8 cellular contexts compared by ENCODE assay signal in the genomic region with DNA sequence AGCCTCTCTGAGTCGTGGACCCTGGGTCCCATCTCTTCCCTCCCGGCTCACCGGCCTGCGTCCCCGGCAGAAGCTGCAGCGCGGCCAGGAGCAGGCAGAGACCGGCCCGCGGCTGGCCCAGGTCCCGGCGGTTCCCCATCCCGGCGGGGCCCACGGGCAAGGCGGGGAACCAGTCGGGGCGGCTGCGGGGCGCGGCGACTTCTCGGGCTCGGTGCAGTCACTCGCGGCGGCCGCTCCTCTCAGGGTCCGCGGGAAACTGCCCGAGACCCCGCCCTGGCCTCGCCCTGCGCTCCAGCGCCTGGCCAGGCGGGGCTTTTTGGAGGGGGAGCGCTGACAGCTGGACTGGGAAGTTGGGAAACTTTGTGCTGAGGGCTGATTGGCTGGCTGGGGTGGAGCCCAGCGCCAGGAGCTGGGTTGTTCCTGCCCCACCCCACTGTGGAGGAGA. TPM values are rescaled to one million over a fixed set of nuclear protein-coding genes. Genes with fewer than 3 reads are reported as not detected.
DNase-seq lines count a peak whose midpoint lies in the region; ATAC-seq and TF ChIP-seq lines count a peak whose summit lies in the region.

Gene COL5A3 (minus strand): TSS at position 258 of the 445 bp plus-strand sequence. CDS start 119 bp downstream, at position 139.

- peak within 1 kb of the TSS; percentile 45 to 65 (median 56) for H3K4me3 ChIP-seq in esophagus muscularis mucosa
- H3K4me3 ChIP-seq in naive thymus-derived CD4-positive, alpha-beta T cell (ENCODE audit: low read length): no peak within 1 kb of the TSS

- peaks cover 0 to 97% (median 18%) of the 10 kb centered on the region in 4 donors for H3K27me3 ChIP-seq in esophagus muscularis mucosa
- peaks cover 0 to 19% of the 10 kb centered on the region in 2 donors for H3K27me3 ChIP-seq in naive thymus-derived CD4-positive, alpha-beta T cell (ENCODE audit: control insufficient read depth in 2 of 2, insufficient read depth in 2 of 2, low read length in 2 of 2)

- H3K4me1 Mint-ChIP-seq in stimulated activated naive CD8-positive, alpha-beta T cell treated with anti-CD3 and anti-CD28 coated beads, Interleukin-15, Interleukin-2, amounts not matched to agents 100 ng/mL and 50 ng/mL, for 24 hours (ENCODE audit: low read depth): peaks cover 44% of the 10 kb centered on the region
- peaks cover 42% of the 10 kb centered on the region for H3K4me1 Mint-ChIP-seq in stimulated activated naive CD8-positive, alpha-beta T cell treated with anti-CD3 and anti-CD28 coated beads, Interleukin-15, amount 100 ng/mL, for 72 hours
- H3K4me1 Mint-ChIP-seq in naive thymus-derived CD4-positive, alpha-beta T cell: peaks cover 6 to 30% (median 19%) of the 10 kb centered on the region in 7 donors

- peaks cover 62% of the 10 kb centered on the region for H3K27me3 Mint-ChIP-seq in stimulated activated naive CD8-positive, alpha-beta T cell treated with anti-CD3 and anti-CD28 coated beads, Interleukin-15, Interleukin-2, amounts not matched to agents 100 ng/mL and 50 ng/mL, for 24 hours
- peaks cover 84% of the 10 kb centered on the region for H3K27me3 Mint-ChIP-seq in stimulated activated naive CD8-positive, alpha-beta T cell treated with anti-CD3 and anti-CD28 coated beads, Interleukin-15, amount 100 ng/mL, for 72 hours
- peaks cover 46 to 67% (median 64%) of the 10 kb centered on the region in 5 donors for H3K27me3 Mint-ChIP-seq in naive thymus-derived CD4-positive, alpha-beta T cell

- POLR2A ChIA-PET in naive thymus-derived CD4-positive, alpha-beta T cell (lab: Charles Lee): no interaction called here

- H3K36me3 Mint-ChIP-seq in stimulated activated naive CD8-positive, alpha-beta T cell treated with anti-CD3 and anti-CD28 coated beads, Interleukin-15, Interleukin-2, amounts not matched to agents 100 ng/mL and 50 ng/mL, for 24 hours (ENCODE audit: low read depth): peaks cover 4% of the 10 kb centered on the region
- H3K36me3 Mint-ChIP-seq in naive thymus-derived CD4-positive, alpha-beta T cell: peaks cover 0 to 8% (median 3%) of the 10 kb centered on the region in 5 donors

- TF ChIP-seq POLR2A in esophagus muscularis mucosa (IDR thresholded peaks at IDR 0.05; ENCODE audit: low read depth): no peak

- peaks cover 0 to 6% (median under 1%) of the 10 kb centered on the region in 4 donors for H3K36me3 ChIP-seq in esophagus muscularis mucosa
- no peaks in the 10 kb centered on the region for H3K36me3 ChIP-seq in naive thymus-derived CD4-positive, alpha-beta T cell (ENCODE audit: control insufficient read depth in 2 of 3, insufficient read depth in 3 of 3, low read length in 3 of 3)

- H3K4me1 ChIP-seq in esophagus muscularis mucosa: peaks cover 10 to 55% (median 52%) of the 10 kb centered on the region in 4 donors
- H3K4me1 ChIP-seq in naive thymus-derived CD4-positive, alpha-beta T cell (ENCODE audit: control insufficient read depth in 2 of 2, insufficient read depth in 2 of 2, low read length in 2 of 2): peaks cover 0 to 3% of the 10 kb centered on the region in 2 donors

- WGBS in esophagus muscularis mucosa: no CpG with 5 or more reads among the region's 38 CpGs

- H3K27ac Mint-ChIP-seq in stimulated activated naive CD8-positive, alpha-beta T cell treated with anti-CD3 and anti-CD28 coated beads, Interleukin-15, Interleukin-2, amounts not matched to agents 100 ng/mL and 50 ng/mL, for 24 hours: no peak within 1 kb of the TSS
- H3K27ac Mint-ChIP-seq in stimulated activated naive CD8-positive, alpha-beta T cell treated with anti-CD3 and anti-CD28 coated beads, Interleukin-15, amount 100 ng/mL, for 72 hours: no peak within 1 kb of the TSS
- H3K27ac Mint-ChIP-seq in naive thymus-derived CD4-positive, alpha-beta T cell: peak within 1 kb of the TSS in 3 of 9 donors; percentile 8 to 30 (median 9)

- H3K4me3 Mint-ChIP-seq in stimulated activated naive CD8-positive, alpha-beta T cell treated with anti-CD3 and anti-CD28 coated beads, Interleukin-15, Interleukin-2, amounts not matched to agents 100 ng/mL and 50 ng/mL, for 24 hours: peak within 1 kb of the TSS; percentile 27
- H3K4me3 Mint-ChIP-seq in stimulated activated naive CD8-positive, alpha-beta T cell treated with anti-CD3 and anti-CD28 coated beads, Interleukin-15, amount 100 ng/mL, for 72 hours: peak within 1 kb of the TSS in 1 of 2 donors; percentile 42
- H3K4me3 Mint-ChIP-seq in naive thymus-derived CD4-positive, alpha-beta T cell: peak within 1 kb of the TSS in 8 of 10 donors; percentile 10 to 68 (median 46)

- CTCF ChIA-PET in naive thymus-derived CD4-positive, alpha-beta T cell (lab: Charles Lee): interaction anchor here (0.6 kb wide), 1 partner anchor 206 kb away, joined by 3 read pairs; no protein-coding TSS in a partner anchor

- TF ChIP-seq CTCF in esophagus muscularis mucosa (IDR thresholded peaks at IDR 0.05): no peak

- no peaks in the 10 kb centered on the region for H3K9me3 ChIP-seq in esophagus muscularis mucosa
- H3K9me3 ChIP-seq in naive thymus-derived CD4-positive, alpha-beta T cell (ENCODE audit: control insufficient read depth in 2 of 3, low read length in 3 of 3): no peaks in the 10 kb centered on the region

- no peak for ATAC-seq in stimulated activated naive CD8-positive, alpha-beta T cell treated with anti-CD3 and anti-CD28 coated beads, Interleukin-15, amount 100 ng/mL, for 72 hours
- ATAC-seq in naive thymus-derived CD4-positive, alpha-beta T cell: no peak
- ATAC-seq in HG03571 (IDR thresholded peaks at IDR 0.05; ENCODE audit: unreplicated experiment) (no peak), HG02798 (IDR thresholded peaks at IDR 0.05; ENCODE audit: poor library complexity, unreplicated experiment) (no peak), HG03095 (IDR thresholded peaks at IDR 0.05; ENCODE audit: unreplicated experiment) (no peak)

- intact Hi-C loops in esophagus muscularis mucosa (cut with DNase I): no loop called here
- intact Hi-C loops in naive thymus-derived CD4-positive, alpha-beta T cell (cut with micrococcal nuclease): no loop called here

- H3K9me3 Mint-ChIP-seq in stimulated activated naive CD8-positive, alpha-beta T cell treated with anti-CD3 and anti-CD28 coated beads, Interleukin-15, Interleukin-2, amounts not matched to agents 100 ng/mL and 50 ng/mL, for 24 hours: no peaks in the 10 kb centered on the region
- no peaks in the 10 kb centered on the region for H3K9me3 Mint-ChIP-seq in stimulated activated naive CD8-positive, alpha-beta T cell treated with anti-CD3 and anti-CD28 coated beads, Interleukin-15, amount 100 ng/mL, for 72 hours
- peaks cover 0 to 10% (median 4%) of the 10 kb centered on the region in 11 donors for H3K9me3 Mint-ChIP-seq in naive thymus-derived CD4-positive, alpha-beta T cell

- DNase-seq in stimulated activated naive CD8-positive, alpha-beta T cell treated with anti-CD3 and anti-CD28 coated beads, Interleukin-15, amount 100 ng/mL, for 72 hours: no peak
- peak; percentile 92 for DNase-seq in esophagus muscularis mucosa (ENCODE audit: extremely low spot score)
- DNase-seq in naive thymus-derived CD4-positive, alpha-beta T cell: no peak
- DNase-seq in Ammon's horn (ENCODE audit: low spot score): no peak

- no peak for TF ChIP-seq EP300 in esophagus muscularis mucosa (IDR thresholded peaks at IDR 0.05)

- peak within 1 kb of the TSS; percentile 65 to 81 (median 76) for H3K27ac ChIP-seq in esophagus muscularis mucosa (replicated peaks in 1 of 4)
- no peak within 1 kb of the TSS for H3K27ac ChIP-seq in naive thymus-derived CD4-positive, alpha-beta T cell (ENCODE audit: low read depth, low read length)

RNA-seq across cellular contexts. Expression of gene COL5A3, which starts in this region (rescaled TPM):
- total RNA-seq in esophagus muscularis mucosa: 10 to 100 TPM; 12.9 to 29.1 (median 19.5) TPM
- total RNA-seq in naive thymus-derived CD4-positive, alpha-beta T cell: 1 to 10 TPM in 1 of 5 experiments, under 1 TPM in 3, not detected in 1; 0.05 to 1.9 (median 0.09) TPM
- not detected for polyA plus RNA-seq in naive thymus-derived CD4-positive, alpha-beta T cell

Comparison
In these comparisons a context has a peak if more than half of its experiments do, and no peak if none do; other contexts are left out.
1. RNA of gene COL5A3 (total RNA-seq): 12.9 to 29.1 TPM in esophagus muscularis mucosa; 0.05 to 1.9 TPM in naive thymus-derived CD4-positive, alpha-beta T cell; every median in the first group is over 4 times any median in the second.